In genomic region chr16:48608452-48608851, GRCh38 we compare ENCODE assay signal across 8 cellular contexts. TPM values are rescaled to one million over a fixed set of nuclear protein-coding genes. Genes with fewer than 3 reads are reported as not detected.
DNase-seq lines count a peak whose midpoint lies in the region; ATAC-seq, FAIRE-seq and TF ChIP-seq lines count a peak whose summit lies in the region.

No MANE protein-coding gene starts in this region.

- no peak overlapping the region for H2AFZ ChIP-seq in SU-DHL-6 (ENCODE audit: low read depth, low read length, severe bottlenecking)

- H3K27ac Mint-ChIP-seq in glutamatergic neuron (ENCODE audit: unreplicated experiment): peak overlapping the region; percentile 57
- H3K27ac Mint-ChIP-seq in stimulated activated naive CD8-positive, alpha-beta T cell treated with anti-CD3 and anti-CD28 coated beads, Interleukin-15, Interleukin-2, amounts not matched to agents 100 ng/mL and 50 ng/mL, for 24 hours: peak overlapping the region; percentile 91

- FAIRE-seq in urothelium cell line (lab: Jason Lieb, UNC): no peak

- no peaks in the 10 kb centered on the region for H3K36me3 ChIP-seq in SU-DHL-6 (ENCODE audit: low read length)

- peaks cover 4% of the 10 kb centered on the region; the same call in 1 of the 2 replicates for H4K20me1 ChIP-seq in SU-DHL-6 (ENCODE audit: low read depth, low read length)

- H3K9me2 ChIP-seq in SU-DHL-6 (replicated peaks; ENCODE audit: insufficient read depth, low read length): no peaks in the 10 kb centered on the region

- H3K4me2 ChIP-seq in SU-DHL-6 (ENCODE audit: low read depth, low read length, poor library complexity, severe bottlenecking): peak overlapping the region; percentile 88

- peaks cover 5% of the 10 kb centered on the region; the same call in 1 of the 2 replicates for H3F3A ChIP-seq in SU-DHL-6 (ENCODE audit: insufficient read depth)

- H3K4me1 Mint-ChIP-seq in glutamatergic neuron (ENCODE audit: low read depth, unreplicated experiment): peaks cover 11% of the 10 kb centered on the region
- peaks cover 43% of the 10 kb centered on the region for H3K4me1 Mint-ChIP-seq in stimulated activated naive CD8-positive, alpha-beta T cell treated with anti-CD3 and anti-CD28 coated beads, Interleukin-15, Interleukin-2, amounts not matched to agents 100 ng/mL and 50 ng/mL, for 24 hours (ENCODE audit: low read depth)

- peaks cover 13% of the 10 kb centered on the region for H3K9me3 Mint-ChIP-seq in glutamatergic neuron (ENCODE audit: unreplicated experiment)
- H3K9me3 Mint-ChIP-seq in stimulated activated naive CD8-positive, alpha-beta T cell treated with anti-CD3 and anti-CD28 coated beads, Interleukin-15, Interleukin-2, amounts not matched to agents 100 ng/mL and 50 ng/mL, for 24 hours: no peaks in the 10 kb centered on the region

- H3K79me2 ChIP-seq in SU-DHL-6 (ENCODE audit: insufficient read depth, low read length): peaks cover 60% of the 10 kb centered on the region

- TF ChIP-seq CTCF in SU-DHL-6 (IDR thresholded peaks at IDR 0.05; ENCODE audit: insufficient read depth, low read length, poor library complexity, severe bottlenecking): no peak
- TF ChIP-seq CTCF in glutamatergic neuron (IDR thresholded peaks at IDR 0.05; ENCODE audit: partially characterized antibody, unreplicated experiment): no peak

- DNase-seq in glutamatergic neuron: no peak
- no peak for DNase-seq in urothelium cell line (ENCODE audit: low spot score)
- DNase-seq in NCI-H1417 treated with DMSO at 0.1 percent for 48 hours (lab: John Stamatoyannopoulos, UW): no peak

- H3K4me3 ChIP-seq in SU-DHL-6 (ENCODE audit: insufficient read depth, low read length, poor library complexity, severe bottlenecking): peak overlapping the region; percentile 69

- H3K9ac ChIP-seq in SU-DHL-6 (ENCODE audit: low read length): peak overlapping the region; percentile 74

- H3K36me3 Mint-ChIP-seq in glutamatergic neuron (ENCODE audit: unreplicated experiment): peaks cover 4% of the 10 kb centered on the region
- peaks cover 16% of the 10 kb centered on the region for H3K36me3 Mint-ChIP-seq in stimulated activated naive CD8-positive, alpha-beta T cell treated with anti-CD3 and anti-CD28 coated beads, Interleukin-15, Interleukin-2, amounts not matched to agents 100 ng/mL and 50 ng/mL, for 24 hours (ENCODE audit: low read depth)

- H3K4me3 Mint-ChIP-seq in glutamatergic neuron (ENCODE audit: unreplicated experiment): no peak overlapping the region
- H3K4me3 Mint-ChIP-seq in stimulated activated naive CD8-positive, alpha-beta T cell treated with anti-CD3 and anti-CD28 coated beads, Interleukin-15, Interleukin-2, amounts not matched to agents 100 ng/mL and 50 ng/mL, for 24 hours: no peak overlapping the region

- ATAC-seq in GM18502 (IDR thresholded peaks at IDR 0.05; ENCODE audit: poor library complexity, unreplicated experiment) (peak; percentile 33), HG02610 (IDR thresholded peaks at IDR 0.05; ENCODE audit: unreplicated experiment) (peak; percentile 26), HG02884 (IDR thresholded peaks at IDR 0.05; ENCODE audit: unreplicated experiment) (no peak)

- no peaks in the 10 kb centered on the region for H3K9me3 ChIP-seq in SU-DHL-6 (ENCODE audit: insufficient read depth, low read length)

- no peak overlapping the region for H3K27ac ChIP-seq in SU-DHL-6 (ENCODE audit: low read depth, low read length)

- peaks cover 5% of the 10 kb centered on the region for H3K27me3 Mint-ChIP-seq in glutamatergic neuron (ENCODE audit: unreplicated experiment)
- H3K27me3 Mint-ChIP-seq in stimulated activated naive CD8-positive, alpha-beta T cell treated with anti-CD3 and anti-CD28 coated beads, Interleukin-15, Interleukin-2, amounts not matched to agents 100 ng/mL and 50 ng/mL, for 24 hours: no peaks in the 10 kb centered on the region

- H3K27me3 ChIP-seq in SU-DHL-6 (ENCODE audit: low read length): no peaks in the 10 kb centered on the region

RNA-seq across cellular contexts. Expression of gene N4BP1, which starts 1.5 kb away (rescaled TPM):
- total RNA-seq in glutamatergic neuron (ENCODE audit: unreplicated experiment): 45.7 TPM
